In genomic region chr3:100157617-100158016, GRCh38 we compare ENCODE assay signal across 21 cellular contexts. TPM values are rescaled to one million over a fixed set of nuclear protein-coding genes. Genes with fewer than 3 reads are reported as not detected.
A peak's percentile ranks its signal among the peaks of the same experiment; 100 is the strongest.
DNase-seq lines count a peak whose midpoint lies in the region; ATAC-seq and TF ChIP-seq lines count a peak whose summit lies in the region.
"Had no signal": no experiment of that assay in that cellular context is flagged by ENCODE, and none has a peak within 500 bp of the region (broad histone marks: within the 10 kb centered on the region; RNA-seq: fewer than 3 reads in every experiment).

No MANE protein-coding gene starts in this region.

- H3K4me2 ChIP-seq in GM23338: no peak overlapping the region

- H3K27me3 ChIP-seq in GM23338 (ENCODE audit: insufficient read depth): no peaks in the 10 kb centered on the region
- no peaks in the 10 kb centered on the region for H3K27me3 ChIP-seq in heart right ventricle
- no peaks in the 10 kb centered on the region for H3K27me3 ChIP-seq in CD8-positive, alpha-beta T cell (ENCODE audit: insufficient read depth, low read length)
- H3K27me3 ChIP-seq: BE2C, Peyer's patch had no signal

- H3K4me3 ChIP-seq in GM23338 (no peak overlapping the region), heart right ventricle (no peak overlapping the region)
- no peak overlapping the region for H3K4me3 ChIP-seq in CD8-positive, alpha-beta T cell (ENCODE audit: low read depth, low read length)
- H3K4me3 ChIP-seq: Peyer's patch had no signal

- H3K4me3 Mint-ChIP-seq in GM23338: no peak overlapping the region
- H3K4me3 Mint-ChIP-seq in CD8-positive, alpha-beta T cell: no peak overlapping the region
- H3K4me3 Mint-ChIP-seq: IgD-negative memory B cell had no signal

- POLR2A ChIA-PET in CD8-positive, alpha-beta T cell (lab: Charles Lee): no interaction called here

- WGBS in heart right ventricle, 2 donors: 41 to 55% methylated on average over 2 of the region's 2 CpGs

- H3K36me3 ChIP-seq in GM23338 (ENCODE audit: insufficient read depth) (peaks cover 4% of the 10 kb centered on the region; the same call in 1 of the 2 replicates), heart right ventricle (no peaks in the 10 kb centered on the region)
- H3K36me3 ChIP-seq in CD8-positive, alpha-beta T cell (ENCODE audit: insufficient read depth, low read length): no peaks in the 10 kb centered on the region
- H3K36me3 ChIP-seq: Peyer's patch had no signal

- peaks cover 17% of the 10 kb centered on the region for H3K9me3 Mint-ChIP-seq in GM23338
- peaks cover 15% of the 10 kb centered on the region for H3K9me3 Mint-ChIP-seq in CD8-positive, alpha-beta T cell

- no peaks in the 10 kb centered on the region for H3K79me2 ChIP-seq in GM23338 (replicated peaks; ENCODE audit: insufficient read depth)

- H2AFZ ChIP-seq in GM23338: no peak overlapping the region

- intact Hi-C loops in heart right ventricle (cut with DNase I): no loop called here
- intact Hi-C loops in CD8-positive, alpha-beta T cell (cut with DNase I, micrococcal nuclease): no loop called here

- H4K20me1 ChIP-seq in GM23338 (replicated peaks; ENCODE audit: insufficient read depth): no peaks in the 10 kb centered on the region

- H3K9me2 ChIP-seq in GM23338 (ENCODE audit: insufficient read depth): no peaks in the 10 kb centered on the region

- no peak overlapping the region for H3K27ac ChIP-seq in GM23338 (ENCODE audit: low read depth)
- peak overlapping the region in 8 of 10 donors; percentile 61 to 83 (median 68) for H3K27ac ChIP-seq in heart right ventricle
- H3K27ac ChIP-seq in CD8-positive, alpha-beta T cell (ENCODE audit: low read depth, low read length): no peak overlapping the region
- H3K27ac ChIP-seq: Peyer's patch had no signal

- CTCF ChIA-PET in CD8-positive, alpha-beta T cell (lab: Charles Lee): interaction anchor here (0.6 kb wide), 1 partner anchor 1648 kb away, joined by 3 read pairs; no protein-coding TSS in a partner anchor

- no peak overlapping the region for H3K27ac Mint-ChIP-seq in GM23338
- H3K27ac Mint-ChIP-seq in CD8-positive, alpha-beta T cell: no peak overlapping the region

- DNase-seq in GM23338 (ENCODE audit: low spot score) (peak; percentile 4), NCI-H69 (lab: John Stamatoyannopoulos, UW) (peak; percentile 2), heart right ventricle (no peak), myocyte (ENCODE audit: low read depth) (peak; percentile 52), DMS53 treated with DMSO at 0.1 percent for 48 hours (lab: John Stamatoyannopoulos, UW; ENCODE audit: unreplicated experiment) (no peak), NOMO-1 treated with DMSO at 0.1 percent for 48 hours (lab: John Stamatoyannopoulos, UW; ENCODE audit: unreplicated experiment) (no peak)
- no peak for DNase-seq in CD8-positive, alpha-beta T cell
- DNase-seq: BE2C, GOT3, HCEC 1CT, NCI-H1105 treated with DMSO at 0.1 percent for 48 hours, NCI-H2029 treated with DMSO at 0.1 percent for 48 hours, NCI-H345, NCI-H524, NCI-H82, Peyer's patch had no signal

- H3K27me3 Mint-ChIP-seq in GM23338 (ENCODE audit: insufficient read depth, low read depth, poor library complexity): no peaks in the 10 kb centered on the region
- H3K27me3 Mint-ChIP-seq in CD8-positive, alpha-beta T cell (ENCODE audit: low read depth): no peaks in the 10 kb centered on the region
- H3K27me3 Mint-ChIP-seq: IgD-negative memory B cell had no signal

- H3K36me3 Mint-ChIP-seq in GM23338 (ENCODE audit: low read depth): peaks cover 20% of the 10 kb centered on the region
- peaks cover 59% of the 10 kb centered on the region for H3K36me3 Mint-ChIP-seq in CD8-positive, alpha-beta T cell

- TF ChIP-seq CTCF in GM23338 (conservative IDR thresholded peaks at IDR 0.05; ENCODE audit: low read depth in 2 of 2) (no peak), heart right ventricle (IDR thresholded peaks at IDR 0.05) (no peak)
- no peak for TF ChIP-seq CTCF in CD8-positive, alpha-beta T cell (IDR thresholded peaks at IDR 0.05)

- H3K4me1 Mint-ChIP-seq in GM23338: no peaks in the 10 kb centered on the region
- H3K4me1 Mint-ChIP-seq in CD8-positive, alpha-beta T cell (ENCODE audit: low read depth): no peaks in the 10 kb centered on the region
- H3K4me1 Mint-ChIP-seq: IgD-negative memory B cell had no signal

- no peak for ATAC-seq in GM23338
- ATAC-seq in heart right ventricle: peak in 5 of 8 donors; percentile 53 to 75 (median 65)
- ATAC-seq in CD8-positive, alpha-beta T cell: no peak
- ATAC-seq in GM19328 (IDR thresholded peaks at IDR 0.05; ENCODE audit: unreplicated experiment): no peak

- no peaks in the 10 kb centered on the region for H3K4me1 ChIP-seq in GM23338 (ENCODE audit: insufficient read depth)
- peaks cover 5 to 54% (median 41%) of the 10 kb centered on the region in 9 donors for H3K4me1 ChIP-seq in heart right ventricle
- no peaks in the 10 kb centered on the region for H3K4me1 ChIP-seq in CD8-positive, alpha-beta T cell (ENCODE audit: insufficient read depth, low read length)
- H3K4me1 ChIP-seq: Peyer's patch had no signal

- H3K9me3 ChIP-seq in heart right ventricle: peaks cover 0 to 26% (median 14%) of the 10 kb centered on the region in 11 donors
- no peaks in the 10 kb centered on the region for H3K9me3 ChIP-seq in CD8-positive, alpha-beta T cell (ENCODE audit: low read length)
- H3K9me3 ChIP-seq: BE2C, Peyer's patch had no signal

- no peaks in the 10 kb centered on the region for H3F3A ChIP-seq in GM23338 (replicated peaks; ENCODE audit: low read depth)

TF ChIP-seq in GM23338, 12 proteins besides CTCF, POLR2A, EP300 and RAD21:
- TF ChIP-seq ZNF331 (CRISPR knock-in tag; IDR thresholded peaks at IDR 0.05; ENCODE audit: low read depth) (no peak), ZNF114 (CRISPR knock-in tag; IDR thresholded peaks at IDR 0.05) (no peak)
TF ChIP-seq in GM23338: peak in this region for 0.

RNA-seq across cellular contexts. Expression of gene FILIP1L, which starts 43.3 kb away (rescaled TPM):
- not detected in 2 replicates for total RNA-seq in GM23338 (2014; rRNA removed; shearing (Covaris generic))
- polyA plus RNA-seq in GM23338 (2016; fragmentation: Nextera tagmentation; extraction: Ambion mirVana): 1.3 and 1.6 TPM in 2 replicates
- 100 to 1,000 TPM in 4 of 10 donors, 10 to 100 TPM in 6; 19.4 to 134 (median 69.3) TPM for total RNA-seq in heart right ventricle
- 10 to 100 TPM; 15.9 to 42.0 TPM for polyA plus RNA-seq in heart right ventricle
- 10.8 and 14.4 TPM in 2 replicates for total RNA-seq in myocyte
- 20.3 TPM for polyA plus RNA-seq in myocyte (2012)
- under 1 TPM; 0.11 to 0.14 TPM for total RNA-seq in CD8-positive, alpha-beta T cell
- total RNA-seq: HT1080, OCI-LY7, SK-MEL-5 had no signal

Comparison
In these comparisons a context has a peak if more than half of its experiments do, and no peak if none do; other contexts are left out.
1. ATAC-seq: peak in heart right ventricle (5 of 8); none in GM23338 (single experiment), CD8-positive, alpha-beta T cell (single experiment) and GM19328 (single experiment).
2. DNase-seq: peak in GM23338 (single experiment), NCI-H69 (single experiment) and myocyte (single experiment); none in heart right ventricle (0 of 2), DMS53 treated with DMSO at 0.1 percent for 48 hours (single experiment), CD8-positive, alpha-beta T cell (0 of 7) and NOMO-1 treated with DMSO at 0.1 percent for 48 hours (single experiment).
3. H3K27ac ChIP-seq: peak in heart right ventricle (8 of 10); none in GM23338 (single experiment) and CD8-positive, alpha-beta T cell (single experiment).
4. RNA of gene FILIP1L, which starts 43.3 kb away (total RNA-seq): 19.4 to 134 TPM in heart right ventricle and 10.8 to 14.4 TPM in myocyte; 0.11 to 0.14 TPM in CD8-positive, alpha-beta T cell and not detected in GM23338; every median in the first group is over 10 times any median in the second.